In genomic region chr6:105591053-105591452, GRCh38 we compare ENCODE assay signal across 8 cellular contexts.
DNase-seq lines count a peak whose midpoint lies in the region; ATAC-seq, FAIRE-seq and TF ChIP-seq lines count a peak whose summit lies in the region.

No MANE protein-coding gene starts in this region.

- CTCF ChIA-PET in MCF 10A (lab: Yijun Ruan, JAX) = interaction anchor here (0.6 kb wide), 1 partner anchor 154 kb away, joined by 3 read pairs; no protein-coding TSS in a partner anchor

- H3K36me3 Mint-ChIP-seq in MCF 10A (ENCODE audit: insufficient read depth, unreplicated experiment) = no peaks in the 10 kb centered on the region

- H3K27me3 Mint-ChIP-seq in MCF 10A (ENCODE audit: insufficient read depth, unreplicated experiment) = no peaks in the 10 kb centered on the region

- no peak for TF ChIP-seq POLR2A in breast epithelium (IDR thresholded peaks at IDR 0.05)
- no peak for TF ChIP-seq POLR2A in lower leg skin (IDR thresholded peaks at IDR 0.05)

- H3K4me1 Mint-ChIP-seq in MCF 10A (ENCODE audit: insufficient read depth, unreplicated experiment) = peaks cover 62% of the 10 kb centered on the region

- peak overlapping the region; percentile 82 for H3K27ac Mint-ChIP-seq in MCF 10A (ENCODE audit: low read depth, unreplicated experiment)

- no peaks in the 10 kb centered on the region for H3K36me3 ChIP-seq in breast epithelium

- TF ChIP-seq CTCF in MCF 10A (IDR thresholded peaks at IDR 0.05; ENCODE audit: unreplicated experiment) (no peak), breast epithelium (IDR thresholded peaks at IDR 0.05) (no peak), lower leg skin (IDR thresholded peaks at IDR 0.05) (no peak)

- no peak overlapping the region for H3K27ac ChIP-seq in breast epithelium

- no peaks in the 10 kb centered on the region for H3K27me3 ChIP-seq in breast epithelium

- H3K4me1 ChIP-seq in breast epithelium = peaks cover 0 to 5% of the 10 kb centered on the region in 2 donors

- FAIRE-seq in TTC549 (lab: Jason Lieb, UNC) = peak; percentile 5

- no TSS peak for BruUV-seq in MCF 10A (replicated peaks; lab: Mats Ljungman, UMichigan)

- DNase-seq in MCF 10A (ENCODE audit: unreplicated experiment) = peak; percentile 79
- DNase-seq in breast epithelium (ENCODE audit: low spot score in 2 of 2) = no peak
- DNase-seq in stimulated activated CD4-positive, alpha-beta T cell treated with anti-CD3 and anti-CD28 coated beads, Interleukin-12 subunit alpha, Interleukin-12 subunit beta, amount 100 ng/mL, for 4 hours = no peak
- DNase-seq in NCI-H2029 treated with DMSO at 0.1 percent for 48 hours (lab: John Stamatoyannopoulos, UW) = no peak
- DNase-seq in lower leg skin (ENCODE audit: low spot score in 2 of 2) = no peak
- DNase-seq in C1 segment of cervical spinal cord (lab: John Stamatoyannopoulos, UW) = no peak

- no peaks in the 10 kb centered on the region for H3K9me3 ChIP-seq in breast epithelium

- WGBS in lower leg skin, 2 donors = 87 to 94% methylated on average over 2 of the region's 2 CpGs

- ATAC-seq in HG03135 (IDR thresholded peaks at IDR 0.05; ENCODE audit: unreplicated experiment) = peak; percentile 84

- intact Hi-C loops in MCF 10A (cut with micrococcal nuclease) = no loop called here
- intact Hi-C loops in breast epithelium (cut with DNase I; ENCODE audit: low total_unique reads) = no loop called here
- intact Hi-C loops in lower leg skin (cut with DNase I; ENCODE audit: low total_unique reads) = no loop called here

- H3K4me3 ChIP-seq in breast epithelium (no peak overlapping the region), lower leg skin (ENCODE audit: low read depth, poor library complexity, severe bottlenecking) (no peak overlapping the region)

- H3K9me3 Mint-ChIP-seq in MCF 10A (ENCODE audit: unreplicated experiment) = no peaks in the 10 kb centered on the region

- POLR2A ChIA-PET in MCF 10A (lab: Yijun Ruan, JAX) = interaction anchor here (1.2 to 2.5 kb wide), 6 partner anchors 8 to 51 kb away, joined by 3 to 13 read pairs (median 6); no protein-coding TSS in a partner anchor

- no peak overlapping the region for H3K4me3 Mint-ChIP-seq in MCF 10A (ENCODE audit: unreplicated experiment)
